Comparison of ENCODE assay signal across 11 cellular contexts in genomic region chr17:40095356-40095943, GRCh38. TPM values are rescaled to one million over a fixed set of nuclear protein-coding genes. Genes with fewer than 3 reads are reported as not detected.
A peak's percentile ranks its signal among the peaks of the same experiment; 100 is the strongest.
DNase-seq lines count a peak whose midpoint lies in the region; ATAC-seq and TF ChIP-seq lines count a peak whose summit lies in the region.
"Had no signal": no experiment of that assay in that cellular context is flagged by ENCODE, and none has a peak within 500 bp of the region (broad histone marks: within the 10 kb centered on the region; RNA-seq: fewer than 3 reads in every experiment).

No MANE protein-coding gene starts in this region.

- no peak overlapping the region for H2BK5ac ChIP-seq in mesendoderm (ENCODE audit: low read length)

- H3K4me3 Mint-ChIP-seq in CD8-positive, alpha-beta memory T cell = peak overlapping the region; percentile 68 to 99 (median 90)
- H3K4me3 Mint-ChIP-seq in T-cell = peak overlapping the region; percentile 68 to 98 (median 93)
- H3K4me3 Mint-ChIP-seq: WTC11 had no signal

- H3K79me1 ChIP-seq in mesendoderm (ENCODE audit: low read length) = no peaks in the 10 kb centered on the region

- no peak overlapping the region for H4K5ac ChIP-seq in mesendoderm (ENCODE audit: low read length)

- H2BK15ac ChIP-seq in mesendoderm (replicated peaks; ENCODE audit: low read depth) = no peak overlapping the region

- DNase-seq in CD8-positive, alpha-beta memory T cell = no peak
- DNase-seq in T-cell (no peak), esophagus squamous epithelium (lab: John Stamatoyannopoulos, UW) (no peak), inferior parietal cortex (ENCODE audit: extremely low spot score) (no peak), mesendoderm (no peak), NCI-H82 treated with DMSO at 0.1 percent for 48 hours (lab: John Stamatoyannopoulos, UW; ENCODE audit: unreplicated experiment) (no peak)
- DNase-seq: foreskin keratinocyte had no signal

- no peaks in the 10 kb centered on the region for H3K9me3 ChIP-seq in CD8-positive, alpha-beta memory T cell (ENCODE audit: low read length)
- no peaks in the 10 kb centered on the region for H3K9me3 ChIP-seq in esophagus squamous epithelium
- no peaks in the 10 kb centered on the region for H3K9me3 ChIP-seq in skeletal muscle tissue (ENCODE audit: control insufficient read depth in 3 of 3, low read length in 3 of 3)
- H3K9me3 ChIP-seq: mucosa of descending colon had no signal

- no peak overlapping the region for H3K4me2 ChIP-seq in mesendoderm (ENCODE audit: low read length)

- H3K4me3 ChIP-seq in CD8-positive, alpha-beta memory T cell (ENCODE audit: low read length) = peak overlapping the region; percentile 49
- peak overlapping the region in 1 of 4 donors; percentile 18 for H3K4me3 ChIP-seq in esophagus squamous epithelium
- peak overlapping the region in 2 of 3 donors; percentile 51 to 61 for H3K4me3 ChIP-seq in skeletal muscle tissue (ENCODE audit: low read length in 3 of 3)
- no peak overlapping the region for H3K4me3 ChIP-seq in mesendoderm (ENCODE audit: low read length)
- H3K4me3 ChIP-seq: mucosa of descending colon had no signal

- peak overlapping the region; percentile 81 to 100 (median 94) for H3K27ac Mint-ChIP-seq in CD8-positive, alpha-beta memory T cell
- H3K27ac Mint-ChIP-seq in T-cell = peak overlapping the region; percentile 93 to 99
- H3K27ac Mint-ChIP-seq: WTC11 had no signal

- peaks cover 12 to 48% (median 15%) of the 10 kb centered on the region in 3 donors for H3K36me3 Mint-ChIP-seq in CD8-positive, alpha-beta memory T cell
- H3K36me3 Mint-ChIP-seq in T-cell = peaks cover 23% of the 10 kb centered on the region

- POLR2A ChIA-PET in CD8-positive, alpha-beta memory T cell (lab: Charles Lee) = interaction anchor here (1.0 to 2.2 kb wide), 4 partner anchors 11 to 28 kb away, joined by 3 to 10 read pairs (median 5); no protein-coding TSS in a partner anchor
- POLR2A ChIA-PET in T-cell (lab: Charles Lee) = interaction anchor here (0.5 to 0.7 kb wide), 3 partner anchors 9 to 192 kb away, joined by 3 to 6 read pairs (median 4); partner anchors contain the start of gene CDC6 (in 1 of the 2)

- no peaks in the 10 kb centered on the region for H3K9me3 Mint-ChIP-seq in CD8-positive, alpha-beta memory T cell
- H3K9me3 Mint-ChIP-seq in T-cell = no peaks in the 10 kb centered on the region
- H3K9me3 Mint-ChIP-seq: WTC11 had no signal

- peaks cover 61% of the 10 kb centered on the region for H3K4me1 ChIP-seq in CD8-positive, alpha-beta memory T cell (ENCODE audit: insufficient read depth, low read length)
- H3K4me1 ChIP-seq in esophagus squamous epithelium (peaks cover 52 to 81% (median 66%) of the 10 kb centered on the region in 3 donors), skeletal muscle tissue (ENCODE audit: control insufficient read depth in 3 of 3, insufficient read depth in 3 of 3, low read length in 3 of 3) (peaks cover 76 to 90% (median 77%) of the 10 kb centered on the region in 3 donors), mesendoderm (ENCODE audit: control insufficient read depth, low read depth, low read length) (peaks cover 13% of the 10 kb centered on the region)

- no peaks in the 10 kb centered on the region for H3K27me3 ChIP-seq in CD8-positive, alpha-beta memory T cell (ENCODE audit: insufficient read depth, low read length, poor library complexity, severe bottlenecking)
- H3K27me3 ChIP-seq in esophagus squamous epithelium = no peaks in the 10 kb centered on the region
- no peaks in the 10 kb centered on the region for H3K27me3 ChIP-seq in skeletal muscle tissue (ENCODE audit: control insufficient read depth in 3 of 3, insufficient read depth in 3 of 3, low read length in 3 of 3)
- H3K27me3 ChIP-seq in mesendoderm (ENCODE audit: insufficient read depth, low read length, poor library complexity) = no peaks in the 10 kb centered on the region
- H3K27me3 ChIP-seq: foreskin keratinocyte had no signal

- H3K9ac ChIP-seq in skeletal muscle tissue (ENCODE audit: low read depth in 1 of 3, low read length in 3 of 3) = peak overlapping the region; percentile 64 to 81 (median 74)
- H3K9ac ChIP-seq in mesendoderm (ENCODE audit: low read length) = no peak overlapping the region

- no peaks in the 10 kb centered on the region for H3K79me2 ChIP-seq in mesendoderm (ENCODE audit: control insufficient read depth, insufficient read depth, low read length)

- no peak overlapping the region for H3K56ac ChIP-seq in mesendoderm (ENCODE audit: low read length)

- intact Hi-C loops in esophagus squamous epithelium (cut with DNase I) = no loop called here

- no peak for TF ChIP-seq POLR2A in esophagus squamous epithelium (IDR thresholded peaks at IDR 0.05)

- H2BK120ac ChIP-seq in mesendoderm (ENCODE audit: low read depth, low read length) = no peak overlapping the region

- H2AK5ac ChIP-seq in mesendoderm (ENCODE audit: low read length) = no peak overlapping the region

- H3K18ac ChIP-seq in mesendoderm (ENCODE audit: low read length) = no peak overlapping the region

- CTCF ChIA-PET in CD8-positive, alpha-beta memory T cell (lab: Charles Lee) = interaction anchor here (0.7 to 12.4 kb wide), 7 partner anchors 9 to 70 kb away, joined by 3 to 191 read pairs (median 3); partner anchors contain the start of gene MED24
- CTCF ChIA-PET in T-cell (lab: Charles Lee) = interaction anchor here in 1 of 2 donors (0.6 kb wide), 1 partner anchor 20 kb away, joined by 3 read pairs; no protein-coding TSS in a partner anchor

- H3K4ac ChIP-seq in mesendoderm (ENCODE audit: low read depth, low read length) = no peak overlapping the region

- no peak overlapping the region for H3K23ac ChIP-seq in mesendoderm (ENCODE audit: low read length)

- no peak overlapping the region for H4K8ac ChIP-seq in mesendoderm (ENCODE audit: low read depth, low read length)

- H3K27ac ChIP-seq in CD8-positive, alpha-beta memory T cell (ENCODE audit: low read depth, low read length) = no peak overlapping the region
- peak overlapping the region; percentile 95 to 100 (median 98) for H3K27ac ChIP-seq in esophagus squamous epithelium
- peak overlapping the region; percentile 99 for H3K27ac ChIP-seq in skeletal muscle tissue (ENCODE audit: low read depth, low read length)
- H3K27ac ChIP-seq in mesendoderm (ENCODE audit: low read depth, low read length) = no peak overlapping the region
- H3K27ac ChIP-seq: foreskin keratinocyte had no signal

- H3K36me3 ChIP-seq in CD8-positive, alpha-beta memory T cell (ENCODE audit: insufficient read depth, low read length) = peaks cover 21% of the 10 kb centered on the region
- H3K36me3 ChIP-seq in esophagus squamous epithelium = peaks cover 18 to 71% (median 26%) of the 10 kb centered on the region in 3 donors
- H3K36me3 ChIP-seq in skeletal muscle tissue (ENCODE audit: control insufficient read depth in 3 of 3, insufficient read depth in 3 of 3, low read length in 3 of 3) = peaks cover 50 to 71% (median 50%) of the 10 kb centered on the region in 3 donors
- H3K36me3 ChIP-seq in mesendoderm (ENCODE audit: control insufficient read depth, insufficient read depth, low read length) = no peaks in the 10 kb centered on the region

- H3K4me1 Mint-ChIP-seq in CD8-positive, alpha-beta memory T cell = peaks cover 57 to 70% (median 66%) of the 10 kb centered on the region in 3 donors
- peaks cover 64 to 73% (median 68%) of the 10 kb centered on the region in 3 donors for H3K4me1 Mint-ChIP-seq in T-cell

- no peak for TF ChIP-seq CTCF in esophagus squamous epithelium (IDR thresholded peaks at IDR 0.05)

- WGBS in esophagus squamous epithelium, 2 donors = 56 to 80% methylated on average over 4 to 9 of the region's 17 CpGs
- WGBS in mesendoderm (ENCODE audit: extremely low coverage, insufficient coverage, low lambda C conversion rate) = no CpG with 5 or more reads among the region's 17 CpGs

- H3K27me3 Mint-ChIP-seq in CD8-positive, alpha-beta memory T cell = peaks cover 0 to 3% of the 10 kb centered on the region in 2 donors
- H3K27me3 Mint-ChIP-seq in T-cell = no peaks in the 10 kb centered on the region

- ATAC-seq in T-cell (replicated peaks in 1 of 4) (no peak), HG02852 (IDR thresholded peaks at IDR 0.05; ENCODE audit: unreplicated experiment) (no peak)
- ATAC-seq: foreskin keratinocyte, WTC11 had no signal

RNA-seq across cellular contexts. Expression of gene NR1D1, which starts 4.9 kb away (rescaled TPM):
- 10 to 100 TPM; 10.0 to 10.2 TPM for total RNA-seq in CD8-positive, alpha-beta memory T cell
- polyA plus RNA-seq in CD8-positive, alpha-beta memory T cell = 10.4 TPM
- total RNA-seq in T-cell (10 to 100 TPM; 11.5 to 33.6 (median 21.9) TPM), esophagus squamous epithelium (10 to 100 TPM in 1 of 4 donors, 1 to 10 TPM in 3; 3.8 to 16.4 (median 5.4) TPM), skeletal muscle tissue (1.0 TPM)
- 2.3 TPM for polyA plus RNA-seq in mesendoderm (2013, experiment 1 of 2)
- polyA plus RNA-seq in mesendoderm (2013, experiment 2 of 2) = 2.5 TPM

RNA-seq across cellular contexts. Expression of gene MSL1, which starts 26.3 kb away (rescaled TPM):
- 10 to 100 TPM; 88.6 to 91.5 TPM for total RNA-seq in CD8-positive, alpha-beta memory T cell
- polyA plus RNA-seq in CD8-positive, alpha-beta memory T cell = 13.5 TPM
- 100 to 1,000 TPM; 106 to 136 (median 115) TPM for total RNA-seq in T-cell
- 10 to 100 TPM; 41.5 to 59.9 (median 51.5) TPM for total RNA-seq in esophagus squamous epithelium
- 53.8 TPM for total RNA-seq in skeletal muscle tissue
- polyA plus RNA-seq in mesendoderm (2013, experiment 1 of 2) = 40.3 TPM
- polyA plus RNA-seq in mesendoderm (2013, experiment 2 of 2) = 40.9 TPM

RNA-seq across cellular contexts. Expression of gene THRA, which starts 32.7 kb away (rescaled TPM):
- total RNA-seq in CD8-positive, alpha-beta memory T cell = 10 to 100 TPM; 12.6 to 13.2 TPM
- polyA plus RNA-seq in CD8-positive, alpha-beta memory T cell = 17.0 TPM
- 10 to 100 TPM; 30.4 to 54.0 (median 48.9) TPM for total RNA-seq in T-cell
- 10 to 100 TPM in 2 of 4 donors, 1 to 10 TPM in 2; 4.2 to 27.1 (median 13.4) TPM for total RNA-seq in esophagus squamous epithelium
- 30.8 TPM for total RNA-seq in skeletal muscle tissue
- 2.5 TPM for polyA plus RNA-seq in mesendoderm (2013, experiment 1 of 2)
- 2.9 TPM for polyA plus RNA-seq in mesendoderm (2013, experiment 2 of 2)

RNA-seq across cellular contexts. Expression of gene MED24, which starts 41.2 kb away (rescaled TPM):
- 100 to 1,000 TPM; 118 to 121 TPM for total RNA-seq in CD8-positive, alpha-beta memory T cell
- polyA plus RNA-seq in CD8-positive, alpha-beta memory T cell = 51.2 TPM
- total RNA-seq in T-cell (100 to 1,000 TPM in 1 of 5 donors, 10 to 100 TPM in 4; 75.9 to 104 (median 87.0) TPM), esophagus squamous epithelium (10 to 100 TPM; 44.2 to 56.1 (median 49.0) TPM), skeletal muscle tissue (25.6 TPM)
- polyA plus RNA-seq in mesendoderm (2013, experiment 1 of 2) = 54.7 TPM
- 54.0 TPM for polyA plus RNA-seq in mesendoderm (2013, experiment 2 of 2)

RNA-seq across cellular contexts. Expression of gene CASC3, which starts 44.9 kb away (rescaled TPM):
- 100 to 1,000 TPM; 100 to 101 TPM for total RNA-seq in CD8-positive, alpha-beta memory T cell
- polyA plus RNA-seq in CD8-positive, alpha-beta memory T cell = 47.4 TPM
- total RNA-seq in T-cell (100 to 1,000 TPM; 116 to 161 (median 126) TPM), esophagus squamous epithelium (10 to 100 TPM; 23.7 to 62.6 (median 27.8) TPM), skeletal muscle tissue (21.4 TPM)
- 77.1 TPM for polyA plus RNA-seq in mesendoderm (2013, experiment 1 of 2)
- 77.4 TPM for polyA plus RNA-seq in mesendoderm (2013, experiment 2 of 2)

Comparison
In these comparisons a context has a peak if more than half of its experiments do, and no peak if none do; other contexts are left out.
1. H3K27ac ChIP-seq: peak in esophagus squamous epithelium (4 of 4) and skeletal muscle tissue (single experiment); none in CD8-positive, alpha-beta memory T cell (single experiment) and mesendoderm (single experiment).